8 cellular contexts compared by ENCODE assay signal in genomic region chr11:68271781-68272608, GRCh38. TPM values are rescaled to one million over a fixed set of nuclear protein-coding genes. Genes with fewer than 3 reads are reported as not detected.
DNase-seq lines count a peak whose midpoint lies in the region; ATAC-seq and TF ChIP-seq lines count a peak whose summit lies in the region.

TSS of gene C11orf24 (minus strand) at chr11:68271973. CDS start at chr11:68263767, 8,206 bp downstream.

- H3K4me1 Mint-ChIP-seq in progenitor cell of endocrine pancreas (ENCODE audit: low read depth) = peaks cover 19% of the 10 kb centered on the region

- no peaks in the 10 kb centered on the region for H3K9me3 ChIP-seq in upper lobe of right lung

- TF ChIP-seq CTCF in progenitor cell of endocrine pancreas (IDR thresholded peaks at IDR 0.05; ENCODE audit: unreplicated experiment) = no peak
- TF ChIP-seq CTCF in upper lobe of right lung (IDR thresholded peaks at IDR 0.05) = no peak

- no peaks in the 10 kb centered on the region for H3K27me3 Mint-ChIP-seq in progenitor cell of endocrine pancreas

- DNase-seq in NCI-H1694 (lab: John Stamatoyannopoulos, UW) (peak; percentile 47), amniotic epithelial cell (ENCODE audit: low read depth) (peak; percentile 87), left cardiac atrium (peak; percentile 96), progenitor cell of endocrine pancreas (ENCODE audit: low spot score, unreplicated experiment) (peak; percentile 90), upper lobe of right lung (peak; percentile 97)

- peak within 1 kb of the TSS; percentile 98 for H3K27ac Mint-ChIP-seq in progenitor cell of endocrine pancreas

- ATAC-seq in HG02884 (IDR thresholded peaks at IDR 0.05; ENCODE audit: unreplicated experiment) = peak; percentile 66
- ATAC-seq in left cardiac atrium = peak; percentile 96 to 97
- ATAC-seq in upper lobe of right lung = peak; percentile 98

- intact Hi-C loops in T-helper 1 cell treated with Interleukin-12 subunit alpha and Interleukin-12 subunit beta and Interleukin-4 antibody, amounts not matched to agents 30 ng/mL and 1 ng/mL, for 36 hours (cut with micrococcal nuclease) = loop anchor here (1.0 to 10.0 kb wide), 9 partner anchors 10 to 1403 kb away; partner anchors contain the start of genes LRP5, LTO1 and PPP6R3
- intact Hi-C loops in left cardiac atrium (cut with DNase I) = loop anchor here in 1 of 2 donors (5.0 kb wide), 1 partner anchor 110 kb away; no protein-coding TSS in a partner anchor
- intact Hi-C loops in upper lobe of right lung (cut with DNase I) = no loop called here

- peaks cover 10% of the 10 kb centered on the region for H3K36me3 ChIP-seq in upper lobe of right lung

- H3K9me3 Mint-ChIP-seq in progenitor cell of endocrine pancreas (ENCODE audit: low read depth) = no peaks in the 10 kb centered on the region

- H3K27ac ChIP-seq in upper lobe of right lung = peak within 1 kb of the TSS; percentile 93

- H3K4me1 ChIP-seq in upper lobe of right lung = peaks cover 25% of the 10 kb centered on the region

- peak within 1 kb of the TSS; percentile 95 for H3K4me3 Mint-ChIP-seq in progenitor cell of endocrine pancreas (ENCODE audit: low read depth)

- H3K36me3 Mint-ChIP-seq in progenitor cell of endocrine pancreas (ENCODE audit: insufficient read depth) = no peaks in the 10 kb centered on the region

- TF ChIP-seq POLR2A in GM15510 (IDR thresholded peaks at IDR 0.05; ENCODE audit: borderline replicate concordance, extremely low read depth, insufficient read length) = peak; percentile 86

- H3K27me3 ChIP-seq in upper lobe of right lung = no peaks in the 10 kb centered on the region

- H3K4me3 ChIP-seq in upper lobe of right lung = peak within 1 kb of the TSS; percentile 83

RNA-seq across cellular contexts. Expression of gene C11orf24, which starts in this region (rescaled TPM):
- 23.9 and 28.3 TPM in 2 replicates for total RNA-seq in T-helper 1 cell treated with Interleukin-12 subunit alpha and Interleukin-12 subunit beta and Interleukin-4 antibody, amounts not matched to agents 30 ng/mL and 1 ng/mL, for 36 hours
- total RNA-seq in left cardiac atrium = 10 to 100 TPM; 28.7 to 42.0 TPM
- 35.1 and 35.3 TPM in 2 replicates for total RNA-seq in progenitor cell of endocrine pancreas
- total RNA-seq in upper lobe of right lung = 26.7 TPM

Comparison
In these comparisons a context has a peak if more than half of its experiments do, and no peak if none do; other contexts are left out.
1. Peak in every context shown above with its lines: DNase-seq, ATAC-seq, H3K4me3 ChIP-seq and H3K27ac ChIP-seq.
2. DNase-seq: peak in every context shown above with its lines; median percentile 97 in upper lobe of right lung; 96 in left cardiac atrium; 90 in progenitor cell of endocrine pancreas; 87 in amniotic epithelial cell; 47 in NCI-H1694.